In genomic region chr11:67428052-67429001, GRCh38 we compare ENCODE assay signal across 1 cellular context.
TF ChIP-seq lines count a peak whose summit lies in the region.

RPS6KB2 (plus strand) TSS chr11:67428494; CDS start chr11:67428546, 52 bp downstream.

TF ChIP-seq in HEK293, 187 proteins besides CTCF, POLR2A, EP300 and RAD21 (continued from another document and continues in another):
- TF ChIP-seq ZBTB10 (tag by site-specific recombination; IDR thresholded peaks at IDR 0.05): no peak
- no peak for TF ChIP-seq BCL11A (tag by site-specific recombination; IDR thresholded peaks at IDR 0.05; ENCODE audit: low read depth)
- no peak for TF ChIP-seq SETDB1 (IDR thresholded peaks at IDR 0.05; ENCODE audit: insufficient read length, low read length)
- no peak for TF ChIP-seq HOXD13 (CRISPR knock-in tag; IDR thresholded peaks at IDR 0.05; ENCODE audit: borderline replicate concordance)
- TF ChIP-seq EGR2 (tag by site-specific recombination; IDR thresholded peaks at IDR 0.05; ENCODE audit: low read depth): 0 out of 2 replicates have a peak, but pooled peaks have one; percentile 14
- TF ChIP-seq ZNF776 (tag by site-specific recombination; IDR thresholded peaks at IDR 0.05; ENCODE audit: borderline replicate concordance): no peak
- TF ChIP-seq, protein P1, sequence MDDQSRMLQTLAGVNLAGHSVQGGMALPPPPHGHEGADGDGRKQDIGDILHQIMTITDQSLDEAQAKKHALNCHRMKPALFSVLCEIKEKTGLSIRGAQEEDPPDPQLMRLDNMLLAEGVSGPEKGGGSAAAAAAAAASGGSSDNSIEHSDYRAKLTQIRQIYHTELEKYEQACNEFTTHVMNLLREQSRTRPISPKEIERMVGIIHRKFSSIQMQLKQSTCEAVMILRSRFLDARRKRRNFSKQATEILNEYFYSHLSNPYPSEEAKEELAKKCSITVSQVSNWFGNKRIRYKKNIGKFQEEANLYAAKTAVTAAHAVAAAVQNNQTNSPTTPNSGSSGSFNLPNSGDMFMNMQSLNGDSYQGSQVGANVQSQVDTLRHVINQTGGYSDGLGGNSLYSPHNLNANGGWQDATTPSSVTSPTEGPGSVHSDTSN (CRISPR knock-in tag; IDR thresholded peaks at IDR 0.05): no peak
- TF ChIP-seq ZNF202 (tag by site-specific recombination; IDR thresholded peaks at IDR 0.05; ENCODE audit: borderline replicate concordance): no peak
- TF ChIP-seq ZNF169 (tag by site-specific recombination; IDR thresholded peaks at IDR 0.05): no peak
- no peak for TF ChIP-seq ZNF561 (tag by site-specific recombination; IDR thresholded peaks at IDR 0.05; ENCODE audit: borderline replicate concordance)
- TF ChIP-seq ZNF521 (tag by site-specific recombination; IDR thresholded peaks at IDR 0.05): no peak
- no peak for TF ChIP-seq FEZF1 (tag by site-specific recombination; IDR thresholded peaks at IDR 0.05)
- TF ChIP-seq AEBP2 (tag by site-specific recombination; IDR thresholded peaks at IDR 0.05; ENCODE audit: borderline replicate concordance): no peak
- no peak for TF ChIP-seq ZNF610 (tag by site-specific recombination; IDR thresholded peaks at IDR 0.05; ENCODE audit: borderline replicate concordance)
- no peak for TF ChIP-seq ZNF18 (tag by site-specific recombination; IDR thresholded peaks at IDR 0.05)
- TF ChIP-seq ZNF23 (tag by site-specific recombination; IDR thresholded peaks at IDR 0.05; ENCODE audit: borderline replicate concordance): no peak
- TF ChIP-seq PRDM2 (tag by site-specific recombination; IDR thresholded peaks at IDR 0.05; ENCODE audit: borderline replicate concordance): no peak
- TF ChIP-seq ZBTB49 (tag by site-specific recombination; IDR thresholded peaks at IDR 0.05; ENCODE audit: low read depth): no peak
- no peak for TF ChIP-seq ZNF280D (tag by site-specific recombination; IDR thresholded peaks at IDR 0.05)
- TF ChIP-seq, protein P2, sequence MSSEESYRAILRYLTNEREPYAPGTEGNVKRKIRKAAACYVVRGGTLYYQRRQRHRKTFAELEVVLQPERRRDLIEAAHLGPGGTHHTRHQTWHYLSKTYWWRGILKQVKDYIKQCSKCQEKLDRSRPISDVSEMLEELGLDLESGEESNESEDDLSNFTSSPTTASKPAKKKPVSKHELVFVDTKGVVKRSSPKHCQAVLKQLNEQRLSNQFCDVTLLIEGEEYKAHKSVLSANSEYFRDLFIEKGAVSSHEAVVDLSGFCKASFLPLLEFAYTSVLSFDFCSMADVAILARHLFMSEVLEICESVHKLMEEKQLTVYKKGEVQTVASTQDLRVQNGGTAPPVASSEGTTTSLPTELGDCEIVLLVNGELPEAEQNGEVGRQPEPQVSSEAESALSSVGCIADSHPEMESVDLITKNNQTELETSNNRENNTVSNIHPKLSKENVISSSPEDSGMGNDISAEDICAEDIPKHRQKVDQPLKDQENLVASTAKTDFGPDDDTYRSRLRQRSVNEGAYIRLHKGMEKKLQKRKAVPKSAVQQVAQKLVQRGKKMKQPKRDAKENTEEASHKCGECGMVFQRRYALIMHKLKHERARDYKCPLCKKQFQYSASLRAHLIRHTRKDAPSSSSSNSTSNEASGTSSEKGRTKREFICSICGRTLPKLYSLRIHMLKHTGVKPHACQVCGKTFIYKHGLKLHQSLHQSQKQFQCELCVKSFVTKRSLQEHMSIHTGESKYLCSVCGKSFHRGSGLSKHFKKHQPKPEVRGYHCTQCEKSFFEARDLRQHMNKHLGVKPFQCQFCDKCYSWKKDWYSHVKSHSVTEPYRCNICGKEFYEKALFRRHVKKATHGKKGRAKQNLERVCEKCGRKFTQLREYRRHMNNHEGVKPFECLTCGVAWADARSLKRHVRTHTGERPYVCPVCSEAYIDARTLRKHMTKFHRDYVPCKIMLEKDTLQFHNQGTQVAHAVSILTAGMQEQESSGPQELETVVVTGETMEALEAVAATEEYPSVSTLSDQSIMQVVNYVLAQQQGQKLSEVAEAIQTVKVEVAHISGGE (tag by site-specific recombination; conservative IDR thresholded peaks at IDR 0.05; ENCODE audit: low read depth): peak; percentile 50; the same call in 1 of the 2 replicates
- no peak for TF ChIP-seq ZNF510 (tag by site-specific recombination; IDR thresholded peaks at IDR 0.05; ENCODE audit: insufficient replicate concordance)
- TF ChIP-seq ZNF366 (tag by site-specific recombination; conservative IDR thresholded peaks at IDR 0.05): no peak
- no peak for TF ChIP-seq ZSCAN23 (tag by site-specific recombination; IDR thresholded peaks at IDR 0.05)
- no peak for TF ChIP-seq RBAK (tag by site-specific recombination; IDR thresholded peaks at IDR 0.05)
- no peak for TF ChIP-seq ZNF626 (tag by site-specific recombination; IDR thresholded peaks at IDR 0.05)
- no peak for TF ChIP-seq ZNF292 (tag by site-specific recombination; IDR thresholded peaks at IDR 0.05; ENCODE audit: borderline replicate concordance, low read depth)
- no peak for TF ChIP-seq ZNF830 (tag by site-specific recombination; IDR thresholded peaks at IDR 0.05; ENCODE audit: low read depth)
- no peak for TF ChIP-seq ZNF571 (tag by site-specific recombination; IDR thresholded peaks at IDR 0.05)
- TF ChIP-seq ZNF350 (tag by site-specific recombination; IDR thresholded peaks at IDR 0.05): no peak
- TF ChIP-seq ZXDB (tag by site-specific recombination; IDR thresholded peaks at IDR 0.05): peak; percentile 78
- no peak for TF ChIP-seq ZNF354C (tag by site-specific recombination; IDR thresholded peaks at IDR 0.05; ENCODE audit: borderline replicate concordance, low read depth)
